18 cellular contexts compared by ENCODE assay signal in genomic region chr17:6241381-6241780, GRCh38.
"Had no signal": no experiment of that assay in that cellular context is flagged by ENCODE, and none has a peak within 500 bp of the region (broad histone marks: within the 10 kb centered on the region; RNA-seq: fewer than 3 reads in every experiment).

No MANE protein-coding gene starts in this region.

- H3K4me1 Mint-ChIP-seq: activated CD4-positive, alpha-beta T cell treated with anti-CD3 and anti-CD28 coated beads for 36 hours; central memory CD8-positive, alpha-beta T cell had no signal

- H3K4me1 ChIP-seq: esophagus muscularis mucosa, gastroesophageal sphincter, heart left ventricle, lower lobe of right lung had no signal

- H3K4me3 ChIP-seq: esophagus muscularis mucosa, gastroesophageal sphincter, heart left ventricle, lower lobe of right lung had no signal

- H3K9me3 Mint-ChIP-seq: activated CD4-positive, alpha-beta memory T cell treated with anti-CD3 and anti-CD28 coated beads for 36 hours; activated T-helper 2 cell treated with anti-CD3 and anti-CD28 coated beads, Interferon-gamma antibody, Interleukin-2, Interleukin-4, amounts not matched to agents 10 μg/mL and 5 μg/mL and 100 μg/mL, durations not matched to agents 14 hours and 24 hours and 36 hours; central memory CD8-positive, alpha-beta T cell; mesothelial cell of epicardium; natural killer cell treated with Interleukin-12 subunit alpha and Interleukin-12 subunit beta and Interleukin-15 and Interleukin-18, amount 100 ng/mL, for 72 hours had no signal

- H3K9me3 ChIP-seq: esophagus muscularis mucosa, gastroesophageal sphincter, heart left ventricle, lower lobe of right lung had no signal

- H3K27ac Mint-ChIP-seq: activated CD4-positive, alpha-beta memory T cell treated with anti-CD3 and anti-CD28 coated beads for 36 hours; activated CD4-positive, alpha-beta T cell treated with anti-CD3 and anti-CD28 coated beads for 36 hours; activated T-helper 2 cell treated with anti-CD3 and anti-CD28 coated beads, Interferon-gamma antibody, Interleukin-2, Interleukin-4, amounts not matched to agents 10 μg/mL and 5 μg/mL and 100 μg/mL, durations not matched to agents 14 hours and 24 hours and 36 hours; mesothelial cell of epicardium; natural killer cell treated with Interleukin-12 subunit alpha and Interleukin-12 subunit beta and Interleukin-15 and Interleukin-18, amount 100 ng/mL, for 72 hours had no signal

- H3K36me3 Mint-ChIP-seq: activated CD4-positive, alpha-beta memory T cell treated with anti-CD3 and anti-CD28 coated beads for 36 hours; brain; mesothelial cell of epicardium; natural killer cell treated with Interleukin-12 subunit alpha and Interleukin-12 subunit beta and Interleukin-15 and Interleukin-18, amount 100 ng/mL, for 72 hours had no signal

- ATAC-seq: activated CD4-positive, alpha-beta T cell treated with anti-CD3 and anti-CD28 coated beads for 36 hours; gastroesophageal sphincter; heart left ventricle; natural killer cell treated with Interleukin-12 subunit alpha and Interleukin-12 subunit beta and Interleukin-15 and Interleukin-18, amount 100 ng/mL, for 72 hours had no signal

- H3K27ac ChIP-seq: esophagus muscularis mucosa, gastroesophageal sphincter, heart left ventricle, lower lobe of right lung had no signal

- H3K4me3 Mint-ChIP-seq: activated CD4-positive, alpha-beta memory T cell treated with anti-CD3 and anti-CD28 coated beads for 36 hours; activated CD4-positive, alpha-beta T cell treated with anti-CD3 and anti-CD28 coated beads for 36 hours; brain; central memory CD8-positive, alpha-beta T cell; mesothelial cell of epicardium; natural killer cell treated with Interleukin-12 subunit alpha and Interleukin-12 subunit beta and Interleukin-15 and Interleukin-18, amount 100 ng/mL, for 72 hours had no signal

- DNase-seq: activated CD4-positive, alpha-beta memory T cell treated with anti-CD3 and anti-CD28 coated beads for 36 hours; activated CD4-positive, alpha-beta T cell treated with anti-CD3 and anti-CD28 coated beads for 36 hours; activated naive CD4-positive, alpha-beta T cell treated with Interleukin-2 at 50 U/mL for 16 hours; cortex of kidney; effector CD4-positive, alpha-beta T cell; heart left ventricle; lower lobe of right lung; stimulated activated CD4-positive, alpha-beta T cell treated with anti-CD3 and anti-CD28 coated beads, Interleukin-12 subunit alpha, Interleukin-12 subunit beta, amount 100 ng/mL, for 4 hours; stimulated activated CD4-positive, alpha-beta T cell treated with anti-CD3 and anti-CD28 coated beads, Interleukin-1b, Interleukin-23, amount 100 ng/mL, for 48 hours; stimulated activated CD8-positive, alpha-beta memory T cell treated with anti-CD3 and anti-CD28 coated beads, Interleukin-4, amount 100 ng/mL, for 48 hours; stimulated activated naive CD4-positive, alpha-beta T cell had no signal
